ENCODE assay signal across 8 cellular contexts in genomic region chr20:57709823-57710799, GRCh38. TPM values are rescaled to one million over a fixed set of nuclear protein-coding genes. Genes with fewer than 3 reads are reported as not detected.
A peak's percentile ranks its signal among the peaks of the same experiment; 100 is the strongest.
DNase-seq lines count a peak whose midpoint lies in the region; ATAC-seq, FAIRE-seq and TF ChIP-seq lines count a peak whose summit lies in the region.

TSS of gene PMEPA1 (minus strand) at chr20:57710015. CDS start at chr20:57709582, 433 bp downstream.

- peak within 1 kb of the TSS; percentile 84 for H3K27ac ChIP-seq in WERI-Rb-1
- peak within 1 kb of the TSS; percentile 87 for H3K27ac ChIP-seq in iPS-18a (ENCODE audit: low read length)

- H3K4me3 ChIP-seq in WERI-Rb-1 (ENCODE audit: low read depth, low read length): peak within 1 kb of the TSS; percentile 72
- peak within 1 kb of the TSS; percentile 91 for H3K4me3 ChIP-seq in iPS-18a (ENCODE audit: low read length)
- peak within 1 kb of the TSS; percentile 82 for H3K4me3 ChIP-seq in skeletal muscle cell (ENCODE audit: low read depth, low read length)

- H3K27me3 ChIP-seq in WERI-Rb-1 (ENCODE audit: insufficient read depth, low read depth, severe bottlenecking): no peaks in the 10 kb centered on the region
- peaks cover 33% of the 10 kb centered on the region for H3K27me3 ChIP-seq in iPS-18a (ENCODE audit: control insufficient read depth, insufficient read depth, low read length)

- peak within 1 kb of the TSS; percentile 90 for H3K9ac ChIP-seq in iPS-18a (ENCODE audit: low read length)

- peak; percentile 71 for ATAC-seq in HG02870 (IDR thresholded peaks at IDR 0.05; ENCODE audit: unreplicated experiment)

- peak; percentile 71 for FAIRE-seq in GM12891 (lab: Jason Lieb, UNC)

- no peak for TF ChIP-seq CTCF in WERI-Rb-1 (IDR thresholded peaks at IDR 0.05; ENCODE audit: low read depth, low read length)

- no peaks in the 10 kb centered on the region for H3K9me3 ChIP-seq in WERI-Rb-1 (ENCODE audit: severe bottlenecking)
- H3K9me3 ChIP-seq in iPS-18a (ENCODE audit: control insufficient read depth, low read depth, low read length): no peaks in the 10 kb centered on the region

- no peak for TF ChIP-seq POLR2A in GM12891 (IDR thresholded peaks at IDR 0.05; ENCODE audit: low read depth, low read length)

- DNase-seq in GM12891 (ENCODE audit: insufficient read length, low spot score): peak; percentile 91
- DNase-seq in NCI-H187 (lab: John Stamatoyannopoulos, UW): peak; percentile 82 to 83
- peak; percentile 95 for DNase-seq in WERI-Rb-1
- peak; percentile 98 to 99 for DNase-seq in T47D (ENCODE audit: low read depth in 1 of 2, low spot score in 1 of 2)
- DNase-seq in skeletal muscle cell (ENCODE audit: low read depth): peak; percentile 88
- no peak for DNase-seq in HCEC 1CT

- H3K4me1 ChIP-seq in iPS-18a (ENCODE audit: control insufficient read depth, low read depth, low read length): peaks cover 29% of the 10 kb centered on the region

- in situ Hi-C loops in T47D (cut with HindIII; ENCODE audit: low pct_unique_long_range_greater_than_20kb, low sequenced_read_pairs): no loop called here

- H3K36me3 ChIP-seq in WERI-Rb-1: no peaks in the 10 kb centered on the region; the same call in 1 of the 2 replicates
- no peaks in the 10 kb centered on the region for H3K36me3 ChIP-seq in iPS-18a (ENCODE audit: control insufficient read depth, low read depth, low read length)

TF ChIP-seq in GM12891, 5 proteins besides CTCF, POLR2A, EP300 and RAD21:
- TF ChIP-seq PAX5 (IDR thresholded peaks at IDR 0.05; ENCODE audit: insufficient read depth, low read length, severe bottlenecking) (no peak), POU2F2 (IDR thresholded peaks at IDR 0.05; ENCODE audit: low read depth, low read length) (no peak), SPI1 (IDR thresholded peaks at IDR 0.05; ENCODE audit: low read depth, low read length) (no peak), TAF1 (IDR thresholded peaks at IDR 0.05; ENCODE audit: low read depth, low read length) (no peak), POLR2AphosphoS5 (IDR thresholded peaks at IDR 0.05; ENCODE audit: low read depth, low read length) (no peak)

RNA-seq across cellular contexts. Expression of gene PMEPA1, which starts in this region (rescaled TPM):
- polyA plus RNA-seq in GM12891 (2012; ENCODE audit: low read depth, missing spikeins): 2.8 TPM
